Comparison of ENCODE assay signal across 8 cellular contexts in genomic region chr10:64102264-64102633, GRCh38.
"Had no signal": no experiment of that assay in that cellular context is flagged by ENCODE, and none has a peak within 500 bp of the region (broad histone marks: within the 10 kb centered on the region; RNA-seq: fewer than 3 reads in every experiment).

No MANE protein-coding gene starts in this region.

- H3K4me3 ChIP-seq: GM12878 had no signal

- ATAC-seq: GM12878 had no signal

- FAIRE-seq: G401.6, GM12878, GM12891, GM12892, GM18507, GM19239 had no signal

- DNase-seq: GDM1, GF-D8 had no signal
